Comparison of ENCODE assay signal across 10 cellular contexts in genomic region chr11:205221-206001, GRCh38. TPM values are rescaled to one million over a fixed set of nuclear protein-coding genes. Genes with fewer than 3 reads are reported as not detected.
A peak's percentile ranks its signal among the peaks of the same experiment; 100 is the strongest.
DNase-seq lines count a peak whose midpoint lies in the region; ATAC-seq and TF ChIP-seq lines count a peak whose summit lies in the region.
"Had no signal": no experiment of that assay in that cellular context is flagged by ENCODE, and none has a peak within 500 bp of the region (broad histone marks: within the 10 kb centered on the region; RNA-seq: fewer than 3 reads in every experiment).

No MANE protein-coding gene starts in this region.

- WGBS in sigmoid colon, 2 donors = 92 to 93% methylated on average over 16 of the region's 16 CpGs

- H3K27me3 ChIP-seq in GM23338 (ENCODE audit: insufficient read depth) (no peaks in the 10 kb centered on the region), left ventricle myocardium inferior (ENCODE audit: low read depth) (no peaks in the 10 kb centered on the region), sigmoid colon (no peaks in the 10 kb centered on the region)

- CTCF ChIA-PET in activated CD4-positive, alpha-beta memory T cell treated with anti-CD3 and anti-CD28 coated beads for 36 hours (lab: Charles Lee) = interaction anchor here (2.2 kb wide), 1 partner anchor 100 kb away, joined by 10 read pairs; no protein-coding TSS in a partner anchor

- peak overlapping the region; percentile 99 for H3K4me3 Mint-ChIP-seq in GM23338
- H3K4me3 Mint-ChIP-seq in activated CD4-positive, alpha-beta memory T cell treated with anti-CD3 and anti-CD28 coated beads for 36 hours = peak overlapping the region; percentile 97

- peaks cover 8% of the 10 kb centered on the region; the same call in 2 of the 3 replicates for H3K4me1 Mint-ChIP-seq in GM23338
- peaks cover 62% of the 10 kb centered on the region for H3K4me1 Mint-ChIP-seq in activated CD4-positive, alpha-beta memory T cell treated with anti-CD3 and anti-CD28 coated beads for 36 hours (ENCODE audit: low read depth)

- H2AFZ ChIP-seq in GM23338 = no peak overlapping the region

- H3K36me3 ChIP-seq in GM23338 (ENCODE audit: insufficient read depth) = no peaks in the 10 kb centered on the region
- H3K36me3 ChIP-seq in left ventricle myocardium inferior = peaks cover 42% of the 10 kb centered on the region
- H3K36me3 ChIP-seq in sigmoid colon = peaks cover 15 to 55% (median 24%) of the 10 kb centered on the region in 4 donors

- in situ Hi-C loops in KBM-7 (cut with MboI; ENCODE audit: low pct_unique_long_range_greater_than_20kb, low sequenced_read_pairs) = no loop called here

- TF ChIP-seq POLR2A in sigmoid colon (IDR thresholded peaks at IDR 0.05) = no peak

- H3K9me3 ChIP-seq in left ventricle myocardium inferior (replicated peaks) (no peaks in the 10 kb centered on the region), sigmoid colon (no peaks in the 10 kb centered on the region)

- H3K4me3 ChIP-seq in GM23338 (peak overlapping the region; percentile 96; the same call in 1 of the 2 replicates), left ventricle myocardium inferior (peak overlapping the region; percentile 95), sigmoid colon (peak overlapping the region in 2 of 4 donors; percentile 85 to 86)

- H3K36me3 Mint-ChIP-seq in GM23338 (ENCODE audit: low read depth) = peaks cover 31% of the 10 kb centered on the region
- H3K36me3 Mint-ChIP-seq in activated CD4-positive, alpha-beta memory T cell treated with anti-CD3 and anti-CD28 coated beads for 36 hours = peaks cover 33% of the 10 kb centered on the region

- no peaks in the 10 kb centered on the region for H3K9me2 ChIP-seq in GM23338 (ENCODE audit: insufficient read depth)

- H3F3A ChIP-seq in GM23338 (replicated peaks; ENCODE audit: low read depth) = peaks cover 9% of the 10 kb centered on the region

- intact Hi-C loops in activated CD4-positive, alpha-beta memory T cell treated with anti-CD3 and anti-CD28 coated beads for 36 hours (cut with micrococcal nuclease) = loop anchor here (2.0 to 5.0 kb wide), 3 partner anchors 109 to 245 kb away; partner anchors contain the start of genes IFITM1 and PTDSS2
- intact Hi-C loops in left ventricle myocardium inferior (cut with micrococcal nuclease) (no loop called here), sigmoid colon (cut with DNase I) (loop anchor here (5.0 kb wide), 4 partner anchors 102 to 302 kb away; partner anchors contain the start of genes IFITM2 and RNH1)

- POLR2A ChIA-PET in activated CD4-positive, alpha-beta memory T cell treated with anti-CD3 and anti-CD28 coated beads for 36 hours (lab: Charles Lee) = interaction anchor here (5.2 kb wide), 1 partner anchor 32 kb away, joined by 32 read pairs; the partner anchor contains the start of genes PSMD13 and SIRT3

- no peak for TF ChIP-seq EP300 in sigmoid colon (IDR thresholded peaks at IDR 0.05)

- ATAC-seq in GM23338 = no peak
- no peak for ATAC-seq in esophagus mucosa

- DNase-seq in GM23338 (ENCODE audit: low spot score) = no peak
- DNase-seq in activated CD4-positive, alpha-beta memory T cell treated with anti-CD3 and anti-CD28 coated beads for 36 hours = no peak
- no peak for DNase-seq in left ventricle myocardium inferior
- DNase-seq in sigmoid colon = peak; percentile 58
- DNase-seq in KBM-7 = no peak
- DNase-seq in NCI-H345 treated with DMSO at 0.1 percent for 48 hours (lab: John Stamatoyannopoulos, UW; ENCODE audit: unreplicated experiment) = no peak
- DNase-seq in GM19240 (ENCODE audit: insufficient read length, low spot score) = no peak
- DNase-seq: hypothalamus, NCI-H524 had no signal

- peaks cover 14% of the 10 kb centered on the region for H3K27me3 Mint-ChIP-seq in GM23338 (ENCODE audit: insufficient read depth, low read depth, poor library complexity)
- H3K27me3 Mint-ChIP-seq in activated CD4-positive, alpha-beta memory T cell treated with anti-CD3 and anti-CD28 coated beads for 36 hours = no peaks in the 10 kb centered on the region

- TF ChIP-seq CTCF in GM23338 (conservative IDR thresholded peaks at IDR 0.05; ENCODE audit: low read depth in 2 of 2) = no peak
- TF ChIP-seq CTCF in left ventricle myocardium inferior (IDR thresholded peaks at IDR 0.05; ENCODE audit: borderline replicate concordance) = no peak
- no peak for TF ChIP-seq CTCF in sigmoid colon (IDR thresholded peaks at IDR 0.05)

- no peak overlapping the region; the same call in 1 of the 2 replicates for H3K4me2 ChIP-seq in GM23338

- no peak overlapping the region for H3K27ac Mint-ChIP-seq in GM23338
- H3K27ac Mint-ChIP-seq in activated CD4-positive, alpha-beta memory T cell treated with anti-CD3 and anti-CD28 coated beads for 36 hours = peak overlapping the region; percentile 96

- H3K9me3 Mint-ChIP-seq in GM23338 = no peaks in the 10 kb centered on the region
- H3K9me3 Mint-ChIP-seq in activated CD4-positive, alpha-beta memory T cell treated with anti-CD3 and anti-CD28 coated beads for 36 hours = no peaks in the 10 kb centered on the region

- H3K4me1 ChIP-seq in GM23338 (ENCODE audit: insufficient read depth) (peaks cover 12% of the 10 kb centered on the region; the same call in 1 of the 2 replicates), left ventricle myocardium inferior (peaks cover 72% of the 10 kb centered on the region), sigmoid colon (peaks cover 0 to 55% (median 38%) of the 10 kb centered on the region in 4 donors)

- no peak overlapping the region for H3K27ac ChIP-seq in GM23338 (ENCODE audit: low read depth)
- peak overlapping the region; percentile 100 for H3K27ac ChIP-seq in left ventricle myocardium inferior (replicated peaks)
- H3K27ac ChIP-seq in sigmoid colon = peak overlapping the region in 1 of 4 donors; percentile 99

- H3K79me2 ChIP-seq in GM23338 (replicated peaks; ENCODE audit: insufficient read depth) = peaks cover 27% of the 10 kb centered on the region

- peaks cover 4% of the 10 kb centered on the region for H4K20me1 ChIP-seq in GM23338 (replicated peaks; ENCODE audit: insufficient read depth)

TF ChIP-seq in GM23338, 12 proteins besides CTCF, POLR2A, EP300 and RAD21 (continues in another document):
- no peak for TF ChIP-seq EZH2 (IDR thresholded peaks at IDR 0.05; ENCODE audit: low read depth, unreplicated experiment)

RNA-seq across cellular contexts. Expression of gene BET1L, which starts 1.8 kb away (rescaled TPM):
- total RNA-seq in GM23338 (2014; rRNA removed; shearing (Covaris generic)) = 19.5 and 20.5 TPM in 2 replicates
- polyA plus RNA-seq in GM23338 (2016; fragmentation: Nextera tagmentation; extraction: Ambion mirVana) (15.2 and 22.8 TPM in 2 replicates), sigmoid colon (10 to 100 TPM; 33.8 to 48.1 (median 39.0) TPM)
- 10 to 100 TPM; 51.0 to 53.2 TPM for total RNA-seq in activated CD4-positive, alpha-beta memory T cell treated with anti-CD3 and anti-CD28 coated beads for 36 hours
- total RNA-seq in left ventricle myocardium inferior (24.0 TPM), sigmoid colon (10 to 100 TPM; 22.8 to 29.6 (median 23.8) TPM), esophagus mucosa (20.5 TPM)

RNA-seq across cellular contexts. Expression of gene RIC8A, which starts 2.1 kb away (rescaled TPM):
- 65.5 and 81.3 TPM in 2 replicates for total RNA-seq in GM23338 (2014; rRNA removed; shearing (Covaris generic))
- polyA plus RNA-seq in GM23338 (2016; fragmentation: Nextera tagmentation; extraction: Ambion mirVana) (23.6 and 27.3 TPM in 2 replicates), sigmoid colon (10 to 100 TPM; 39.6 to 69.1 (median 47.9) TPM)
- 100 to 1,000 TPM; 100 to 104 TPM for total RNA-seq in activated CD4-positive, alpha-beta memory T cell treated with anti-CD3 and anti-CD28 coated beads for 36 hours
- total RNA-seq in left ventricle myocardium inferior (46.1 TPM), sigmoid colon (100 to 1,000 TPM in 1 of 4 donors, 10 to 100 TPM in 3; 73.7 to 103 (median 86.8) TPM), esophagus mucosa (60.3 TPM)

RNA-seq across cellular contexts. Expression of gene SCGB1C1, which starts 12.5 kb away (rescaled TPM):
- total RNA-seq in GM23338 (2014; rRNA removed; shearing (Covaris generic)) = not detected in 2 replicates
- not detected in 2 replicates for polyA plus RNA-seq in GM23338 (2016; fragmentation: Nextera tagmentation; extraction: Ambion mirVana)
- not detected for total RNA-seq in activated CD4-positive, alpha-beta memory T cell treated with anti-CD3 and anti-CD28 coated beads for 36 hours
- total RNA-seq in left ventricle myocardium inferior = not detected
- not detected for total RNA-seq in sigmoid colon
- polyA plus RNA-seq in sigmoid colon = not detected
- total RNA-seq in esophagus mucosa = not detected

RNA-seq across cellular contexts. Expression of gene SIRT3, which starts 30.7 kb away (rescaled TPM):
- 5.2 and 7.0 TPM in 2 replicates for total RNA-seq in GM23338 (2014; rRNA removed; shearing (Covaris generic))
- polyA plus RNA-seq in GM23338 (2016; fragmentation: Nextera tagmentation; extraction: Ambion mirVana) (8.9 and 11.4 TPM in 2 replicates), sigmoid colon (10 to 100 TPM in 2 of 3 donors, 1 to 10 TPM in 1; 9.6 to 21.0 (median 12.5) TPM)
- total RNA-seq in activated CD4-positive, alpha-beta memory T cell treated with anti-CD3 and anti-CD28 coated beads for 36 hours = 10 to 100 TPM; 16.1 to 17.6 TPM
- total RNA-seq in left ventricle myocardium inferior (36.4 TPM), sigmoid colon (10 to 100 TPM in 3 of 4 donors, 1 to 10 TPM in 1; 6.4 to 12.5 (median 11.5) TPM), esophagus mucosa (6.2 TPM)

RNA-seq across cellular contexts. Expression of gene PSMD13, which starts 31.4 kb away (rescaled TPM):
- total RNA-seq in GM23338 (2014; rRNA removed; shearing (Covaris generic)) = 99.9 and 111 TPM in 2 replicates
- polyA plus RNA-seq in GM23338 (2016; fragmentation: Nextera tagmentation; extraction: Ambion mirVana) = 114 and 116 TPM in 2 replicates
- 100 to 1,000 TPM; 210 to 214 TPM for total RNA-seq in activated CD4-positive, alpha-beta memory T cell treated with anti-CD3 and anti-CD28 coated beads for 36 hours
- total RNA-seq in left ventricle myocardium inferior = 94.1 TPM
- 100 to 1,000 TPM in 2 of 4 donors, 10 to 100 TPM in 2; 86.2 to 118 (median 99.3) TPM for total RNA-seq in sigmoid colon
- polyA plus RNA-seq in sigmoid colon = 100 to 1,000 TPM; 111 to 180 (median 138) TPM
- 81.8 TPM for total RNA-seq in esophagus mucosa
